18 cellular contexts compared by ENCODE assay signal in the genomic region with DNA sequence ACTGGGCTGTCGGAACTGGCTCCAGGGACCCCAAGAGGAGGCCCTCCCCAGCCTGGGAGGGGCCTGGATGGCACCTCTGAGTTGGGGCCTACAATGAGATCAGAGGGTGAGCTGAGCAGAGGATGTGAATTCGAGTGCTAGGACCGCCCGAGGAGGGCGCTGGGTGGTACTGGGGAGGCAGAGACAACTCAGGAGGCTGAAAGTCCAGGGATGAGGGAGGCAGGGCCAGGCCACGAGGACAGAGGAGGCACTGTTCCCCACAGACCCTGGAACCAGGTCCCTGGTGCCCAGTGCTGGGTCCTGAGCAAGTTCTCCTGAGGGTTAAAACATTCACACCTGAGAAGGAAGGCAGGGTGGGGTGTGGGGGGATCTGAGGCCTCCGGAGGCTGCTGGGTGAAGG.
A peak's percentile ranks its signal among the peaks of the same experiment; 100 is the strongest.
DNase-seq lines count a peak whose midpoint lies in the region; ATAC-seq, FAIRE-seq and TF ChIP-seq lines count a peak whose summit lies in the region.
"Had no signal": no experiment of that assay in that cellular context is flagged by ENCODE, and none has a peak within 500 bp of the region (broad histone marks: within the 10 kb centered on the region; RNA-seq: fewer than 3 reads in every experiment).

No MANE protein-coding gene starts in this region.

- peaks cover 2% of the 10 kb centered on the region for H3K9me3 Mint-ChIP-seq in neural progenitor cell
- H3K9me3 Mint-ChIP-seq: CD4-positive, alpha-beta T cell; H9 had no signal

- DNase-seq in Right ventricle myocardium superior (peak; percentile 21), right atrium auricular region (ENCODE audit: low spot score) (no peak), H1 (ENCODE audit: low read depth in 1 of 2, low spot score in 2 of 2) (no peak), neural progenitor cell (ENCODE audit: low spot score) (no peak), DMS 273 treated with DMSO at 0.1 percent for 48 hours (lab: John Stamatoyannopoulos, UW) (no peak), A172 (ENCODE audit: low spot score) (no peak)
- DNase-seq: 8988T; Caco-2; CD4-positive, alpha-beta T cell; DMS153; DMS79 treated with DMSO at 0.1 percent for 48 hours; GF-D8; GOT3; H9 had no signal

- no peaks in the 10 kb centered on the region for H3K36me3 ChIP-seq in right atrium auricular region
- no peaks in the 10 kb centered on the region; a peak in 1 of 8 replicates for H3K36me3 ChIP-seq in H1 (ENCODE audit: control insufficient read depth in 2 of 4, insufficient read depth in 4 of 4, low read length in 3 of 4)
- H3K36me3 ChIP-seq in neural progenitor cell: no peaks in the 10 kb centered on the region

- H2AFZ ChIP-seq in H1 (ENCODE audit: low read length) (no peak overlapping the region), neural progenitor cell (replicated peaks) (no peak overlapping the region)

- CTCF ChIA-PET in H1 (lab: Charles Lee; ENCODE audit: partially characterized antibody): no interaction called here

- H3K4me1 ChIP-seq in right atrium auricular region (no peaks in the 10 kb centered on the region), H1 (replicated peaks in 1 of 4; ENCODE audit: control insufficient read depth in 3 of 4, insufficient read depth in 4 of 4, low read length in 3 of 4) (peaks cover under 1 to 13% (median 7%) of the 10 kb centered on the region in 4 experiments), neural progenitor cell (peaks cover 16% of the 10 kb centered on the region)

- no peak overlapping the region for H3K4me3 Mint-ChIP-seq in neural progenitor cell
- H3K4me3 Mint-ChIP-seq: B cell; CD4-positive, alpha-beta T cell; H9 had no signal

- POLR2A ChIA-PET in H1 (lab: Charles Lee; ENCODE audit: partially characterized antibody): no interaction called here

- H3K9ac ChIP-seq in H1 (replicated peaks in 1 of 4; ENCODE audit: extremely low read depth in 1 of 4, low read depth in 3 of 4, low read length in 3 of 4) (no peak overlapping the region), neural progenitor cell (no peak overlapping the region)

- no peak for TF ChIP-seq EP300 in H1 (IDR thresholded peaks at IDR 0.05; ENCODE audit: borderline replicate concordance in 1 of 2, low read depth in 2 of 2, low read length in 2 of 2)

- H4K5ac ChIP-seq in H1 (ENCODE audit: insufficient read length, low read depth, low read length): no peak overlapping the region

- no peak overlapping the region for H3K18ac ChIP-seq in H1 (ENCODE audit: extremely low read depth, low read length)

- H3K9me3 ChIP-seq in right atrium auricular region (peaks cover 0 to 10% of the 10 kb centered on the region in 2 donors), H1 (ENCODE audit: insufficient read depth in 2 of 2, low read depth in 1 of 2, low read length in 1 of 2) (0 out of 4 replicates have a peak, but pooled peaks cover 0 to 5% of the 10 kb centered on the region in 2 experiments), neural progenitor cell (ENCODE audit: low read depth) (no peaks in the 10 kb centered on the region)

- no peak for TF ChIP-seq RAD21 in H1 (IDR thresholded peaks at IDR 0.05 in 1 of 2, conservative IDR thresholded peaks at IDR 0.05 in 1 of 2; ENCODE audit: low read depth in 2 of 2, low read length in 2 of 2)

- H3K56ac ChIP-seq in H1 (replicated peaks; ENCODE audit: insufficient read length, low read depth, low read length): no peak overlapping the region

- H4K8ac ChIP-seq in H1 (ENCODE audit: extremely low read depth, insufficient read depth, low read length): peak overlapping the region; percentile 89; the same call in 1 of the 2 replicates

- WGBS in H1 (ENCODE audit: extremely low coverage in 1 of 2, insufficient coverage in 1 of 2, insufficient read length in 1 of 2, insufficient replicate concordance in 2 of 2, low coverage in 1 of 2, low lambda C conversion rate in 2 of 2, missing lambda C conversion rate in 1 of 2), 2 experiments: 94% methylated on average over 7 of the region's 7 CpGs; no CpG with 5 or more reads in 1 of the 2 experiments

- ATAC-seq in Right ventricle myocardium superior (ENCODE audit: poor library complexity): no peak
- ATAC-seq in GM21576 (IDR thresholded peaks at IDR 0.05; ENCODE audit: unreplicated experiment): no peak

- H3K79me2 ChIP-seq in H1 (ENCODE audit: control insufficient read depth in 1 of 2, insufficient read depth in 2 of 2, low read length in 2 of 2) (peaks cover 2 to 3% of the 10 kb centered on the region in 2 experiments; a peak in 2 of 4 replicates), neural progenitor cell (ENCODE audit: low read depth) (no peaks in the 10 kb centered on the region)

- H3K14ac ChIP-seq in H1 (ENCODE audit: insufficient read length): no peak overlapping the region

- intact Hi-C loops in Right ventricle myocardium superior (cut with DNase I): no loop called here

- no peak overlapping the region for H2BK120ac ChIP-seq in H1 (replicated peaks; ENCODE audit: low read depth, low read length)

- no peak overlapping the region for H2AK5ac ChIP-seq in H1 (ENCODE audit: low read depth, low read length)

- H3K27ac Mint-ChIP-seq in neural progenitor cell: peak overlapping the region; percentile 60
- H3K27ac Mint-ChIP-seq: B cell; CD4-positive, alpha-beta T cell had no signal

- no peak overlapping the region for H2BK15ac ChIP-seq in H1 (ENCODE audit: low read length)

- FAIRE-seq in H1 (lab: Jason Lieb, UNC): no peak
- FAIRE-seq: D721Med had no signal

- no peak overlapping the region for H2BK5ac ChIP-seq in H1 (ENCODE audit: low read depth, low read length)

- TF ChIP-seq CTCF in right atrium auricular region (IDR thresholded peaks at IDR 0.05): no peak
- no peak for TF ChIP-seq CTCF in H1 (IDR thresholded peaks at IDR 0.05; ENCODE audit: control extremely low read depth in 1 of 3, insufficient read depth in 1 of 3, low read depth in 1 of 3, low read length in 3 of 3)
- TF ChIP-seq CTCF in neural progenitor cell (IDR thresholded peaks at IDR 0.05): no peak

- H3K27ac ChIP-seq in right atrium auricular region (no peak overlapping the region), H1 (ENCODE audit: low read depth, low read length) (no peak overlapping the region), neural progenitor cell (no peak overlapping the region)
- H3K27ac ChIP-seq: C4-2B had no signal

- H3K27me3 ChIP-seq in right atrium auricular region (no peaks in the 10 kb centered on the region), H1 (replicated peaks in 1 of 4; ENCODE audit: control insufficient read depth in 3 of 4, extremely low read depth in 1 of 4, insufficient read depth in 3 of 4, low read length in 3 of 4) (no peaks in the 10 kb centered on the region), neural progenitor cell (no peaks in the 10 kb centered on the region)

- no peak overlapping the region for H3K4ac ChIP-seq in H1 (replicated peaks; ENCODE audit: insufficient read length, low read depth, low read length)

- H3K27me3 Mint-ChIP-seq in neural progenitor cell (ENCODE audit: insufficient read depth, low read depth): peaks cover 8% of the 10 kb centered on the region

- no peak overlapping the region for H3K4me2 ChIP-seq in H1 (ENCODE audit: insufficient read depth in 1 of 2, low read depth in 2 of 2, low read length in 2 of 2)
- no peak overlapping the region for H3K4me2 ChIP-seq in neural progenitor cell

- H3K4me1 Mint-ChIP-seq in neural progenitor cell: peaks cover 24% of the 10 kb centered on the region
- H3K4me1 Mint-ChIP-seq: B cell had no signal

- H2BK20ac ChIP-seq in H1 (ENCODE audit: low read length): no peak overlapping the region

- H3K36me3 Mint-ChIP-seq in neural progenitor cell: no peaks in the 10 kb centered on the region

- H3F3A ChIP-seq in neural progenitor cell (ENCODE audit: low read depth): no peaks in the 10 kb centered on the region

- no peak overlapping the region for H3K23ac ChIP-seq in H1 (ENCODE audit: insufficient read length)

- peaks cover 3% of the 10 kb centered on the region; the same call in 1 of the 2 replicates for H3K79me1 ChIP-seq in H1 (ENCODE audit: low read depth, low read length)

- H2BK12ac ChIP-seq in H1 (ENCODE audit: low read depth, low read length): no peak overlapping the region

- H3K23me2 ChIP-seq in H1 (ENCODE audit: low read depth, low read length): 0 out of 2 replicates have a peak, but pooled peaks cover 5% of the 10 kb centered on the region

- H3K4me3 ChIP-seq in right atrium auricular region: no peak overlapping the region
- H3K4me3 ChIP-seq in H1 (ENCODE audit: extremely low read depth in 1 of 4, insufficient read depth in 2 of 4, low read depth in 3 of 4, low read length in 4 of 4): no peak overlapping the region
- H3K4me3 ChIP-seq in neural progenitor cell: no peak overlapping the region

- H4K20me1 ChIP-seq in H1 (replicated peaks in 1 of 2; ENCODE audit: control insufficient read depth in 1 of 2, insufficient read depth in 2 of 2, low read length in 2 of 2): peaks cover 0 to 12% of the 10 kb centered on the region in 2 experiments
- no peaks in the 10 kb centered on the region for H4K20me1 ChIP-seq in neural progenitor cell (ENCODE audit: low read depth)

- no peak overlapping the region for H4K91ac ChIP-seq in H1 (replicated peaks; ENCODE audit: insufficient read length, low read length)

- TF ChIP-seq POLR2A in H1 (IDR thresholded peaks at IDR 0.05; ENCODE audit: control extremely low read depth in 1 of 2, low read depth in 2 of 2, low read length in 2 of 2): no peak

TF ChIP-seq in H1, 55 proteins besides CTCF, POLR2A, EP300 and RAD21:
- TF ChIP-seq GABPA (IDR thresholded peaks at IDR 0.05; ENCODE audit: borderline replicate concordance, insufficient read depth, low read length) (no peak), CBX5 (IDR thresholded peaks at IDR 0.05; ENCODE audit: low read depth, low read length) (no peak), KDM5A (IDR thresholded peaks at IDR 0.05; ENCODE audit: low read length) (no peak), KDM1A (IDR thresholded peaks at IDR 0.05; ENCODE audit: borderline replicate concordance, low read length) (no peak), SAP30 (IDR thresholded peaks at IDR 0.05; ENCODE audit: insufficient read depth, insufficient replicate concordance, low read length) (no peak), SIX5 (IDR thresholded peaks at IDR 0.05; ENCODE audit: low read depth, low read length) (no peak), ASH2L (IDR thresholded peaks at IDR 0.05; ENCODE audit: low read length) (no peak), SP4 (IDR thresholded peaks at IDR 0.05; ENCODE audit: low read length) (no peak), SP2 (IDR thresholded peaks at IDR 0.05; ENCODE audit: low read length) (no peak), NRF1 (IDR thresholded peaks at IDR 0.05; ENCODE audit: low read depth, low read length) (no peak), MAX (IDR thresholded peaks at IDR 0.05) (no peak), SIN3A (conservative IDR thresholded peaks at IDR 0.05 in 1 of 2, IDR thresholded peaks at IDR 0.05 in 1 of 2; ENCODE audit: low read depth in 1 of 2, low read length in 2 of 2) (no peak)
